11 cellular contexts compared by ENCODE assay signal in the genomic region with DNA sequence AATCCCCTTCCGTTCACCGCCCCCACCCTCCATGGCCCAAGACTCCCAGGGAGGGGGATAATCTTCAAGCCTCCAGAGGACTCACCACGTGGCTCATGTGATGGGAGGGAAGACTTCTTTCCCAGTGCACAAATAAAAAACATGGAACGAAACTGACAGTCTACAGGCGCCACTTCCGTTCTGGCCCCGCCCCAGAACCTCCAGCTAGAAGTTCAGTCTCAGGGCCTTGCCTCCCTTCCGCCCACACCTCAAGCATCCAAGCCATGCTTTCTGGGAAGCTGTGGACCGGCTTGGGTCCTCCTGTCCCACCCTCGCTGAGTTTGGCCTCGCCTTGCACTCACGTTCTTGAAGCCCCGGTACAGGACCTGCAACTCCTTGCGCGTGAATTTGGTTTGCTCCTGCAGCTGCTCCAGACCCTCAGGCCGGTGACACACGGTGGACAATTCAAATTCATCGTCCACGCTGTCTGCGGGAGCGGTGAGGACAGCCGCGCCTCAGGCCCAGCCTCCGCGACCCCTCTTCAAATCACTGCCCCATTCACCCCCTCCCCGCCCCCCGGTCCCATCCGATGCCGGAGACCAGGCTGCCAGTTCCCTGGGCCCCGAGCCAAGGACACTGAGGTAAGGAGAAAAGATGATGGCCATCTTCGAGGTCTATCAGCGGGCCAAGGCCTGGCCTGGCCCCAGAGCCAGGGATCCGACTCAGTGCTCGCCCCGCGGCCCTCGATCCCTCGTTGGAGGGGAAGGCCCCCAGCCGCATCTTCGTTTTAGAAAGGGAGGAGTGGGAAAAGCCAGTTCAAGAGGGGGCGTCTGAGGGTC. TPM values are rescaled to one million over a fixed set of nuclear protein-coding genes. Genes with fewer than 3 reads are reported as not detected.
DNase-seq lines count a peak whose midpoint lies in the region; ATAC-seq and TF ChIP-seq lines count a peak whose summit lies in the region.
"Had no signal": no experiment of that assay in that cellular context is flagged by ENCODE, and none has a peak within 500 bp of the region (broad histone marks: within the 10 kb centered on the region; RNA-seq: fewer than 3 reads in every experiment).

No MANE protein-coding gene starts in this region.

- ATAC-seq in Right ventricle myocardium superior (ENCODE audit: poor library complexity) = no peak
- no peak for ATAC-seq in naive B cell (ENCODE audit: low read depth in 2 of 2)
- no peak for ATAC-seq in HG02642 (IDR thresholded peaks at IDR 0.05; ENCODE audit: poor library complexity, unreplicated experiment)

- H3K4me3 Mint-ChIP-seq in naive B cell = peak overlapping the region in 5 of 8 donors; percentile 30 to 95 (median 80)

- peak; percentile 60 for DNase-seq in Right ventricle myocardium superior
- no peak for DNase-seq in right atrium auricular region (ENCODE audit: low spot score)
- DNase-seq in epithelial cell of esophagus (ENCODE audit: low read depth) = no peak
- DNase-seq in naive B cell = no peak
- DNase-seq in uterus = peak; percentile 53
- no peak for DNase-seq in GM10248 (ENCODE audit: extremely low spot score)
- DNase-seq in NCI-H146 treated with DMSO at 0.1 percent for 48 hours (lab: John Stamatoyannopoulos, UW; ENCODE audit: unreplicated experiment) = no peak
- DNase-seq: NK-92 treated with Interleukin-12 subunit alpha and Interleukin-12 subunit beta, amount 100 ng/mL, for 24 hours had no signal

- peaks cover 0 to 11% of the 10 kb centered on the region in 2 donors for H3K36me3 Mint-ChIP-seq in naive B cell

- H3K4me1 ChIP-seq in right atrium auricular region = peaks cover 0 to 31% of the 10 kb centered on the region in 2 donors
- no peaks in the 10 kb centered on the region for H3K4me1 ChIP-seq in uterus

- peaks cover 37 to 51% (median 39%) of the 10 kb centered on the region in 3 donors for H3K4me1 Mint-ChIP-seq in naive B cell

- H3K27ac Mint-ChIP-seq in naive B cell = peak overlapping the region in 2 of 6 donors; percentile 56 to 72

- H3K27me3 ChIP-seq in right atrium auricular region (no peaks in the 10 kb centered on the region), uterus (no peaks in the 10 kb centered on the region)

- peaks cover 0 to 1% (median 0%) of the 10 kb centered on the region in 7 donors for H3K9me3 Mint-ChIP-seq in naive B cell
- H3K9me3 Mint-ChIP-seq: dendritic cell treated with granulocyte-macrophage colony-stimulating factor and Interleukin-4, amounts not matched to agents 40 ng/mL and 50 ng/mL, for 4 days had no signal

- peaks cover 11% of the 10 kb centered on the region for H3K36me3 ChIP-seq in right atrium auricular region
- no peaks in the 10 kb centered on the region for H3K36me3 ChIP-seq in uterus

- H3K27me3 Mint-ChIP-seq in naive B cell = no peaks in the 10 kb centered on the region
- H3K27me3 Mint-ChIP-seq: dendritic cell treated with granulocyte-macrophage colony-stimulating factor and Interleukin-4, amounts not matched to agents 40 ng/mL and 50 ng/mL, for 4 days had no signal

- no peak for TF ChIP-seq CTCF in right atrium auricular region (IDR thresholded peaks at IDR 0.05)
- TF ChIP-seq CTCF in epithelial cell of esophagus (IDR thresholded peaks at IDR 0.05; ENCODE audit: insufficient read depth, low read depth, low read length, missing control alignments) = no peak
- no peak for TF ChIP-seq CTCF in uterus (IDR thresholded peaks at IDR 0.05)
- TF ChIP-seq CTCF in GM10248 (IDR thresholded peaks at IDR 0.05; ENCODE audit: control extremely low read depth, extremely low read depth, low read depth, missing control alignments) = no peak

- CTCF ChIA-PET in GM10248 (lab: Yijun Ruan, JAX) = interaction anchor here (0.8 to 22.9 kb wide), 5 partner anchors 10 to 243 kb away, joined by 3 to 484 read pairs (median 16); a partner anchor contains a TSS

- H3K9me3 ChIP-seq in right atrium auricular region (no peaks in the 10 kb centered on the region), uterus (no peaks in the 10 kb centered on the region)

- POLR2A ChIA-PET in GM10248 (lab: Yijun Ruan, JAX) = interaction anchor here (1.3 to 1.4 kb wide), 2 partner anchors 11 kb away, joined by 3 to 5 read pairs; a partner anchor contains a TSS

- intact Hi-C loops in Right ventricle myocardium superior (cut with DNase I) (no loop called here), uterus (cut with DNase I; ENCODE audit: low total_unique reads) (no loop called here)

- H3K27ac ChIP-seq in right atrium auricular region = peak overlapping the region in 1 of 2 donors; percentile 39
- peak overlapping the region; percentile 17 to 75 for H3K27ac ChIP-seq in uterus

- TF ChIP-seq POLR2A in uterus (IDR thresholded peaks at IDR 0.05) = no peak

- H3K4me3 ChIP-seq in right atrium auricular region (no peak overlapping the region), epithelial cell of esophagus (ENCODE audit: low read length) (peak overlapping the region; percentile 30), uterus (peak overlapping the region; percentile 6 to 35)

RNA-seq across cellular contexts. Expression of a gene that starts 10.7 kb away (rescaled TPM):
- 84.4 TPM for total RNA-seq in Right ventricle myocardium superior
- 10 to 100 TPM; 41.6 to 50.9 TPM for total RNA-seq in right atrium auricular region
- 10 to 100 TPM; 36.1 to 77.5 (median 61.2) TPM for polyA plus RNA-seq in naive B cell (ENCODE audit: low read depth in 6 of 6)
- 100 to 1,000 TPM in 3 of 4 donors, 10 to 100 TPM in 1; 63.5 to 181 (median 156) TPM for total RNA-seq in uterus

RNA-seq across cellular contexts. Expression of a gene that starts 14.7 kb away (rescaled TPM):
- total RNA-seq in Right ventricle myocardium superior (516 TPM), right atrium auricular region (100 to 1,000 TPM; 192 to 653 TPM), uterus (1 to 10 TPM in 2 of 4 donors, under 1 TPM in 1, not detected in 1; 0.29 to 8.6 (median 4.1) TPM)
- 10 to 100 TPM; 12.9 to 56.1 (median 32.8) TPM for polyA plus RNA-seq in naive B cell (ENCODE audit: low read depth in 6 of 6)

RNA-seq across cellular contexts. Expression of a gene that starts 45.7 kb away (rescaled TPM):
- total RNA-seq in Right ventricle myocardium superior (5.8 TPM), right atrium auricular region (10 to 100 TPM in 1 of 2 donors, 1 to 10 TPM in 1; 6.2 to 14.7 TPM), uterus (100 to 1,000 TPM in 1 of 4 donors, 10 to 100 TPM in 3; 11.0 to 122 (median 38.0) TPM)
- polyA plus RNA-seq in naive B cell (ENCODE audit: low read depth in 6 of 6) = 1 to 10 TPM; 2.0 to 5.4 (median 4.2) TPM

RNA-seq across cellular contexts. Expression of a gene that starts 53.0 kb away (rescaled TPM):
- total RNA-seq in Right ventricle myocardium superior (not detected), right atrium auricular region (not detected), uterus (not detected)
- polyA plus RNA-seq in naive B cell (ENCODE audit: low read depth in 6 of 6) = not detected
- total RNA-seq: pulmonary artery endothelial cell had no signal

Comparison
In these comparisons a context has a peak if more than half of its experiments do, and no peak if none do; other contexts are left out.
1. DNase-seq: peak in Right ventricle myocardium superior (single experiment) and uterus (2 of 2); none in right atrium auricular region (single experiment), epithelial cell of esophagus (single experiment), naive B cell (single experiment), GM10248 (single experiment) and NCI-H146 treated with DMSO at 0.1 percent for 48 hours (single experiment).
2. H3K4me3 ChIP-seq: peak in epithelial cell of esophagus (single experiment) and uterus (2 of 2); none in right atrium auricular region (0 of 2).
3. RNA of a gene that starts 14.7 kb away (total RNA-seq): 192 to 653 TPM in right atrium auricular region and 516 TPM in Right ventricle myocardium superior (single experiment); 0.29 to 8.6 TPM in uterus; every median in the first group is over 10 times any median in the second.